ENCODE assay signal across 8 cellular contexts in the genomic region with DNA sequence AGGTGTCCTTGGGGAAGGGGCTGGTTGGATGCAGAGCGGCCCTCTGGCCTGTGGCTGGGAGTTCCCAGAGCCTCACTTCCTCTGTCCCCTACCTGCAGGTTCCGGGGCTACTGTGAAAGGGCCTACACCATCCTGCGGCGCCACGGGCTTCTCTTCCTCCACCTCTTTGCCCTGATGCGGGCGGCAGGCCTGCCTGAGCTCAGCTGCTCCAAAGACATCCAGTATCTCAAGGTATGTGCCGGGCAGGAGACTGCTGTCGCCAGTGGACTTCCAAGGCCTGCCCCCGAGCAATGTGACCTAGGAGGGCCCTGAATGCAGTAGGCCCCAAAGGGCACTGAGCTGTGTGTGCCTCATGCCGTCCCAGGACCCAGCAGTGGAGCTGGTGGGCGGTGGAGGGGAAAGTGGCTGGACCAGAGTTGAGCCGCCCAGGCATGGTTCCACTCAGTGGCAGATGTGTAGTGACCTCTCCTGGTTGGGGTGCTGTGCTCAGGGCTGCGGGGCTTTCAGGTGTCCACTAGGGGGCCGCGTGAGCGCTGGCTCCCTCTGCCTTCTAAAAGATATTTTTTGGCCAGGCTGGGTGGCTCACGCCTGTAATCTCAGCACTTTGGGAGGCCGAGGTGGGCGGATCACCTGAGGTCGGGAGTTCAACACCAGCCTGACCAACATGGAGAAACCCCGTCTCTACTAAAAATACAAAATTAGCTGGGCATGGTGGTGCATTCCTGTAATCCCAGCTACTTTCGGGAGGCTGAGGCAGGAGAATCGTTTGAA.
A peak's percentile ranks its signal among the peaks of the same experiment; 100 is the strongest.
DNase-seq lines count a peak whose midpoint lies in the region; ATAC-seq, FAIRE-seq and TF ChIP-seq lines count a peak whose summit lies in the region.

No MANE protein-coding gene starts in this region.

- TF ChIP-seq EP300 in A549 (IDR thresholded peaks at IDR 0.05) = no peak

- no peaks in the 10 kb centered on the region for H3F3A ChIP-seq in Loucy (ENCODE audit: low read depth)

- no peak overlapping the region for H2AFZ ChIP-seq in Loucy (ENCODE audit: low read length)

- POLR2A ChIA-PET in A549 (lab: Yijun Ruan, JAX) = no interaction called here

- FAIRE-seq in A549 (lab: Jason Lieb, UNC) = no peak

- peak; percentile 80 to 88 for ATAC-seq in A549
- ATAC-seq in GM18520 (IDR thresholded peaks at IDR 0.05; ENCODE audit: unreplicated experiment) = no peak

- H3K27me3 ChIP-seq in Loucy (ENCODE audit: insufficient read depth, low read length, poor library complexity, severe bottlenecking) (no peaks in the 10 kb centered on the region), iPS DF 6.9 (ENCODE audit: control insufficient read depth, insufficient read depth, low read length) (no peaks in the 10 kb centered on the region)

- H3K36me3 ChIP-seq in Loucy (ENCODE audit: insufficient read depth, low read length) = peaks cover 8% of the 10 kb centered on the region; the same call in 1 of the 2 replicates
- H3K36me3 ChIP-seq in iPS DF 6.9 (ENCODE audit: control insufficient read depth, insufficient read depth, low read length) = peaks cover 15% of the 10 kb centered on the region; the same call in 1 of the 2 replicates

- no peaks in the 10 kb centered on the region for H3K79me2 ChIP-seq in Loucy (ENCODE audit: insufficient read depth, low read length)

- TF ChIP-seq RAD21 in A549 (conservative IDR thresholded peaks at IDR 0.05 in 1 of 2, IDR thresholded peaks at IDR 0.05 in 1 of 2) = peak; percentile 42 to 61

- peaks cover 2% of the 10 kb centered on the region for H3K4me1 ChIP-seq in A549
- peaks cover 4% of the 10 kb centered on the region for H3K4me1 ChIP-seq in Loucy (ENCODE audit: insufficient read depth, low read length, poor library complexity, severe bottlenecking)
- H3K4me1 ChIP-seq in iPS DF 6.9 (ENCODE audit: control insufficient read depth, insufficient read depth, low read length) = peaks cover 7% of the 10 kb centered on the region

- H4K20me1 ChIP-seq in Loucy (ENCODE audit: insufficient read depth, low read length, poor library complexity, severe bottlenecking) = no peaks in the 10 kb centered on the region

- H3K4me3 ChIP-seq in A549 (no peak overlapping the region), Loucy (ENCODE audit: low read length, poor library complexity, severe bottlenecking) (no peak overlapping the region), astrocyte of the cerebellum (ENCODE audit: low read depth, low read length) (no peak overlapping the region), iPS DF 6.9 (ENCODE audit: low read length) (no peak overlapping the region)

- in situ Hi-C loops in GM13976 (cut with MboI; ENCODE audit: low sequenced_read_pairs, unreplicated experiment) = no loop called here
- in situ Hi-C loops in astrocyte of the cerebellum (cut with HindIII; ENCODE audit: low sequenced_read_pairs) = no loop called here

- no peak overlapping the region for H3K4me2 ChIP-seq in A549
- no peak overlapping the region for H3K4me2 ChIP-seq in Loucy (ENCODE audit: low read depth, low read length, poor library complexity, severe bottlenecking)

- H3K27ac ChIP-seq in A549 (peak overlapping the region in 1 of 2 experiments; percentile 36; a peak in 1 of 6 replicates), iPS DF 6.9 (ENCODE audit: low read length) (no peak overlapping the region)

- H3K9me2 ChIP-seq in Loucy (replicated peaks; ENCODE audit: low read depth, low read length) = no peaks in the 10 kb centered on the region

- DNase-seq in A549 (ENCODE audit: low read depth in 1 of 2, low spot score in 1 of 2) (peak; percentile 57 to 67), GM13976 (ENCODE audit: low spot score) (peak; percentile 91), T-helper 9 cell (peak; percentile 64), astrocyte of the cerebellum (ENCODE audit: low read depth) (no peak), iPS DF 6.9 (ENCODE audit: low read depth, low spot score) (peak; percentile 73)
- peak; percentile 59 to 64 for DNase-seq in stimulated activated CD4-positive, alpha-beta T cell treated with anti-CD3 and anti-CD28 coated beads, Interleukin-4, amount 100 ng/mL, for 4 hours

- 73% methylated on average over 22 of the region's 24 CpGs for WGBS in A549 (ENCODE audit: missing lambda C conversion rate)
- whole genome bisulfite sequencing in iPS DF 6.9 (ENCODE audit: insufficient coverage, insufficient read length) = no CpG with 5 or more reads among the region's 24 CpGs

- peak; percentile 55 for TF ChIP-seq CTCF in A549 (IDR thresholded peaks at IDR 0.05)
- TF ChIP-seq CTCF in GM13976 (IDR thresholded peaks at IDR 0.05; ENCODE audit: borderline replicate concordance, control extremely low read depth, extremely low read depth, insufficient read depth, missing control alignments) = peak; percentile 97
- TF ChIP-seq CTCF in Loucy (conservative IDR thresholded peaks at IDR 0.05; ENCODE audit: low read length) = peak; percentile 84
- peak; percentile 88 for TF ChIP-seq CTCF in astrocyte of the cerebellum (IDR thresholded peaks at IDR 0.05; ENCODE audit: low read depth, low read length, missing control alignments)

- TF ChIP-seq POLR2A in A549 (IDR thresholded peaks at IDR 0.05; ENCODE audit: low read length) = no peak

- CTCF ChIA-PET in A549 (lab: Yijun Ruan, JAX) = interaction anchor here (0.6 to 3.0 kb wide), 16 partner anchors 9 to 147 kb away, joined by 3 to 11 read pairs (median 3); no protein-coding TSS in a partner anchor

- H3K9me3 ChIP-seq in A549 = peaks cover 4% of the 10 kb centered on the region; the same call in 1 of the 3 replicates
- H3K9me3 ChIP-seq in Loucy (ENCODE audit: insufficient read depth, low read depth, low read length) = no peaks in the 10 kb centered on the region
- H3K9me3 ChIP-seq in iPS DF 6.9 (ENCODE audit: control insufficient read depth, insufficient read depth, low read length) = no peaks in the 10 kb centered on the region

- no peak overlapping the region for H3K9ac ChIP-seq in Loucy (ENCODE audit: low read depth, low read length, poor library complexity, severe bottlenecking)

TF ChIP-seq in A549, 52 proteins besides CTCF, POLR2A, EP300 and RAD21:
- TF ChIP-seq NPAS2 (CRISPR knock-in tag; IDR thresholded peaks at IDR 0.05; ENCODE audit: borderline replicate concordance) (no peak), SMC3 (IDR thresholded peaks at IDR 0.05) (peak; percentile 44; the same call in 2 of the 3 replicates)
